ENCODE assay signal across 39 cellular contexts in genomic region chr17:61560071-61560470, GRCh38. TPM values are rescaled to one million over a fixed set of nuclear protein-coding genes. Genes with fewer than 3 reads are reported as not detected.
"Had no signal": no experiment of that assay in that cellular context is flagged by ENCODE, and none has a peak within 500 bp of the region (broad histone marks: within the 10 kb centered on the region; RNA-seq: fewer than 3 reads in every experiment).

No MANE protein-coding gene starts in this region.

- H3K27me3 ChIP-seq: MG63 had no signal

- H3K4me3 ChIP-seq: MG63 had no signal

- H3K36me3 ChIP-seq: MG63 had no signal

- DNase-seq: MG63, MM.1S, MV-4-11, NCI-H1048, NCI-H1092, NCI-H1092 treated with DMSO at 0.1 percent for 48 hours, NCI-H1105, NCI-H1105 treated with DMSO at 0.1 percent for 48 hours, NCI-H1417, NCI-H1417 treated with DMSO at 0.1 percent for 48 hours, NCI-H1436, NCI-H1436 treated with DMSO at 0.1 percent for 48 hours, NCI-H146, NCI-H1694, NCI-H1694 treated with DMSO at 0.1 percent for 48 hours, NCI-H187, NCI-H187 treated with DMSO at 0.1 percent for 48 hours, NCI-H1930, NCI-H2029, NCI-H2029 treated with DMSO at 0.1 percent for 48 hours, NCI-H2081, NCI-H2081 treated with DMSO at 0.1 percent for 48 hours, NCI-H2107, NCI-H2171, NCI-H2171 treated with DMSO at 0.1 percent for 48 hours, NCI-H2227 treated with DMSO at 0.1 percent for 48 hours, NCI-H226, NCI-H345, NCI-H446, NCI-H446 treated with DMSO at 0.1 percent for 48 hours, NCI-H510A, NCI-H510A treated with DMSO at 0.1 percent for 48 hours, NCI-H524, NCI-H524 treated with DMSO at 0.1 percent for 48 hours, NCI-H526 had no signal

- H3K9me3 ChIP-seq: MG63 had no signal

RNA-seq across cellular contexts. Expression of gene NACA2, which starts 30.9 kb away (rescaled TPM):
- total RNA-seq: LHCN-M2, M059J, MCF 10A, NCI-H460 had no signal
